In the genomic region with DNA sequence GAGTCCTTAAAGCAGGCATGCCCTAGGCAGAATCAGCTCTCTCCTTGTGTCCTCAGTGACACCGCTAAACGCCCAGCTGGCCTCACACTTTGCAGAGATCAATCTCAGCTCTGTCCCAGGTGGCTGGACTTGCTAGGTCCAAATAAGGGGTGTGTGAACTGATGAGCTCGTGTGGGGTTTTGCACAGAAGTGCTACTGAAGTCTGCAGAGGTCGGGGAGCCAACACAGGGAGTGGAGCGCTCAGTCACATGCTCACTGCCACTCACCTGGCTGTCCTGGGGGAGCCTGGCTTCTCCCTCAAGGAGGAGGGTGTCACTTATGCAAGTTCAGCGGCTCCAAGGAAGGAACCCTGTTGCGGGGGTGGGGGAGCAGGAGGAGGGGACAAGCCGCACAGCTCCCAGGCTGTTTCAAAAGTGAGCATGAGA, we compare ENCODE assay signal across 12 cellular contexts. TPM values are rescaled to one million over a fixed set of nuclear protein-coding genes. Genes with fewer than 3 reads are reported as not detected.
DNase-seq lines count a peak whose midpoint lies in the region; ATAC-seq, FAIRE-seq and TF ChIP-seq lines count a peak whose summit lies in the region.
"Had no signal": no experiment of that assay in that cellular context is flagged by ENCODE, and none has a peak within 500 bp of the region (broad histone marks: within the 10 kb centered on the region; RNA-seq: fewer than 3 reads in every experiment).

No MANE protein-coding gene starts in this region.

- H3K27me3 Mint-ChIP-seq in activated CD4-positive, alpha-beta memory T cell treated with anti-CD3 and anti-CD28 coated beads for 36 hours: peaks cover 38% of the 10 kb centered on the region

- TF ChIP-seq CTCF in Loucy (conservative IDR thresholded peaks at IDR 0.05; ENCODE audit: low read length) (no peak), coronary artery (IDR thresholded peaks at IDR 0.05) (no peak), thyroid gland (IDR thresholded peaks at IDR 0.05) (no peak), PC-3 (conservative IDR thresholded peaks at IDR 0.05; ENCODE audit: low read depth, low read length) (no peak), HepG2 (CRISPR knock-in tag; IDR thresholded peaks at IDR 0.05) (no peak)

- no peaks in the 10 kb centered on the region for H3K9me2 ChIP-seq in Loucy (replicated peaks; ENCODE audit: low read depth, low read length)
- no peaks in the 10 kb centered on the region for H3K9me2 ChIP-seq in PC-3 (replicated peaks; ENCODE audit: low read length)

- in situ Hi-C loops in HepG2 (cut with HindIII; ENCODE audit: extremely low pct_ligation_motif_present, low pct_unique_long_range_greater_than_20kb): no loop called here

- WGBS in thyroid gland, 2 donors: 34 to 47% methylated on average over 7 to 8 of the region's 8 CpGs
- 13% methylated on average over 3 of the region's 8 CpGs for WGBS in HepG2 (ENCODE audit: low lambda C conversion rate)

- no peaks in the 10 kb centered on the region for H3F3A ChIP-seq in Loucy (ENCODE audit: low read depth)
- H3F3A ChIP-seq in PC-3 (ENCODE audit: low read length, unreplicated experiment): no peaks in the 10 kb centered on the region

- peaks cover 6% of the 10 kb centered on the region for H3K4me1 Mint-ChIP-seq in activated CD4-positive, alpha-beta memory T cell treated with anti-CD3 and anti-CD28 coated beads for 36 hours (ENCODE audit: low read depth)

- DNase-seq in coronary artery (ENCODE audit: low spot score): peak; percentile 81
- DNase-seq in thyroid gland: peak; percentile 28 to 38
- no peak for DNase-seq in D341Med (ENCODE audit: low spot score)
- no peak for DNase-seq in PC-3
- DNase-seq in activated CD4-positive, alpha-beta memory T cell treated with anti-CD3 and anti-CD28 coated beads for 36 hours: no peak
- no peak for DNase-seq in HepG2 (ENCODE audit: low spot score)
- DNase-seq: activated T-cell treated with anti-CD3 and anti-CD28 coated beads, Interleukin-2, amount 50 U/mL, for 1 hour; DMS79; NCI-H2081 treated with DMSO at 0.1 percent for 48 hours had no signal

- no peaks in the 10 kb centered on the region for H3K9me3 Mint-ChIP-seq in activated CD4-positive, alpha-beta memory T cell treated with anti-CD3 and anti-CD28 coated beads for 36 hours

- H3K36me3 ChIP-seq in Loucy (ENCODE audit: insufficient read depth, low read length): no peaks in the 10 kb centered on the region
- no peaks in the 10 kb centered on the region for H3K36me3 ChIP-seq in muscle layer of duodenum (ENCODE audit: control insufficient read depth in 1 of 2, insufficient read depth in 2 of 2, low read length in 2 of 2)
- H3K36me3 ChIP-seq in thyroid gland: no peaks in the 10 kb centered on the region
- no peaks in the 10 kb centered on the region for H3K36me3 ChIP-seq in PC-3 (ENCODE audit: low read depth, low read length)
- no peaks in the 10 kb centered on the region for H3K36me3 ChIP-seq in HepG2 (replicated peaks in 1 of 2; ENCODE audit: control insufficient read depth in 1 of 2, insufficient read depth in 2 of 2, low read length in 2 of 2)

- peak overlapping the region; percentile 95 for H3K27ac ChIP-seq in coronary artery
- no peak overlapping the region for H3K27ac ChIP-seq in muscle layer of duodenum (ENCODE audit: low read length)
- peak overlapping the region in 1 of 3 donors; percentile 36 for H3K27ac ChIP-seq in thyroid gland
- H3K27ac ChIP-seq in PC-3 (ENCODE audit: low read length): no peak overlapping the region
- H3K27ac ChIP-seq in HepG2 (ENCODE audit: extremely low read length, insufficient read depth, low read length): no peak overlapping the region

- no peak overlapping the region for H3K4me3 Mint-ChIP-seq in activated CD4-positive, alpha-beta memory T cell treated with anti-CD3 and anti-CD28 coated beads for 36 hours

- H3K79me2 ChIP-seq in Loucy (ENCODE audit: insufficient read depth, low read length) (no peaks in the 10 kb centered on the region), PC-3 (ENCODE audit: low read length) (no peaks in the 10 kb centered on the region), HepG2 (ENCODE audit: insufficient read depth, low read length) (no peaks in the 10 kb centered on the region)

- POLR2A ChIA-PET in PC-3 (lab: Charles Lee; ENCODE audit: unreplicated experiment): no interaction called here
- POLR2A ChIA-PET in activated CD4-positive, alpha-beta memory T cell treated with anti-CD3 and anti-CD28 coated beads for 36 hours (lab: Charles Lee): no interaction called here
- POLR2A ChIA-PET in HepG2 (lab: Yijun Ruan, JAX): no interaction called here

- H3K4me2 ChIP-seq in Loucy (ENCODE audit: low read depth, low read length, poor library complexity, severe bottlenecking): peak overlapping the region; percentile 58
- no peak overlapping the region for H3K4me2 ChIP-seq in PC-3 (ENCODE audit: low read length)
- no peak overlapping the region for H3K4me2 ChIP-seq in HepG2 (ENCODE audit: low read depth, low read length)

- no peak overlapping the region for H2AFZ ChIP-seq in Loucy (ENCODE audit: low read length)
- H2AFZ ChIP-seq in PC-3 (ENCODE audit: low read length): no peak overlapping the region
- H2AFZ ChIP-seq in HepG2 (ENCODE audit: low read length): no peak overlapping the region

- H3K9ac ChIP-seq in Loucy (ENCODE audit: low read depth, low read length, poor library complexity, severe bottlenecking) (peak overlapping the region; percentile 38), PC-3 (ENCODE audit: low read length) (no peak overlapping the region), HepG2 (ENCODE audit: insufficient read depth, low read depth, low read length) (no peak overlapping the region)

- TF ChIP-seq POLR2A in thyroid gland (IDR thresholded peaks at IDR 0.05) (no peak), HepG2 (IDR thresholded peaks at IDR 0.05; ENCODE audit: insufficient read depth in 1 of 2, low read depth in 2 of 2, low read length in 2 of 2) (no peak)

- intact Hi-C loops in thyroid gland (cut with DNase I): loop anchor here (5.0 kb wide), 1 partner anchor 163 kb away; no protein-coding TSS in a partner anchor
- intact Hi-C loops in PC-3 (cut with micrococcal nuclease): no loop called here
- intact Hi-C loops in activated CD4-positive, alpha-beta memory T cell treated with anti-CD3 and anti-CD28 coated beads for 36 hours (cut with micrococcal nuclease): no loop called here
- intact Hi-C loops in HepG2 (cut with micrococcal nuclease; ENCODE audit: unreplicated experiment): no loop called here

- peak overlapping the region; percentile 51 for H3K4me3 ChIP-seq in Loucy (ENCODE audit: low read length, poor library complexity, severe bottlenecking)
- peak overlapping the region; percentile 90 for H3K4me3 ChIP-seq in coronary artery
- H3K4me3 ChIP-seq in muscle layer of duodenum (ENCODE audit: low read depth in 1 of 2, low read length in 2 of 2): peak overlapping the region; percentile 61 to 70
- H3K4me3 ChIP-seq in thyroid gland (replicated peaks in 1 of 3): peak overlapping the region in 1 of 3 donors; percentile 8
- no peak overlapping the region for H3K4me3 ChIP-seq in PC-3 (ENCODE audit: low read length)
- no peak overlapping the region for H3K4me3 ChIP-seq in HepG2 (replicated peaks in 1 of 3; ENCODE audit: insufficient read depth in 1 of 3, low read depth in 2 of 3, low read length in 3 of 3)

- H4K20me1 ChIP-seq in Loucy (ENCODE audit: insufficient read depth, low read length, poor library complexity, severe bottlenecking) (no peaks in the 10 kb centered on the region), PC-3 (ENCODE audit: low read length) (no peaks in the 10 kb centered on the region), HepG2 (ENCODE audit: insufficient read depth, low read length) (no peaks in the 10 kb centered on the region)

- no peak overlapping the region for H3K27ac Mint-ChIP-seq in activated CD4-positive, alpha-beta memory T cell treated with anti-CD3 and anti-CD28 coated beads for 36 hours

- ATAC-seq in PC-3 (no peak), HepG2 (no peak)

- TF ChIP-seq RAD21 in HepG2 (CRISPR knock-in tag; IDR thresholded peaks at IDR 0.05): no peak

- CTCF ChIA-PET in PC-3 (lab: Charles Lee) (no interaction called here), HepG2 (lab: Yijun Ruan, JAX; ENCODE audit: low intra/inter-chr PET ratio, low total read pairs) (no interaction called here)
- CTCF ChIA-PET in activated CD4-positive, alpha-beta memory T cell treated with anti-CD3 and anti-CD28 coated beads for 36 hours (lab: Charles Lee): no interaction called here

- no peaks in the 10 kb centered on the region for H3K27me3 ChIP-seq in Loucy (ENCODE audit: insufficient read depth, low read length, poor library complexity, severe bottlenecking)
- no peaks in the 10 kb centered on the region for H3K27me3 ChIP-seq in muscle layer of duodenum (ENCODE audit: low read depth, low read length)
- no peaks in the 10 kb centered on the region for H3K27me3 ChIP-seq in thyroid gland
- peaks cover 18% of the 10 kb centered on the region for H3K27me3 ChIP-seq in PC-3 (ENCODE audit: low read length)
- H3K27me3 ChIP-seq in HepG2 (ENCODE audit: control insufficient read depth in 1 of 2, insufficient read depth in 2 of 2, low read length in 2 of 2): peaks cover 16 to 63% of the 10 kb centered on the region in 2 experiments

- BruUV-seq in PC-3 (replicated peaks; lab: Mats Ljungman, UMichigan) (no TSS peak), HepG2 (replicated peaks; lab: Mats Ljungman, UMichigan) (no TSS peak)

- H3K36me3 Mint-ChIP-seq in activated CD4-positive, alpha-beta memory T cell treated with anti-CD3 and anti-CD28 coated beads for 36 hours: no peaks in the 10 kb centered on the region

- H3K9me3 ChIP-seq in Loucy (ENCODE audit: insufficient read depth, low read depth, low read length) (no peaks in the 10 kb centered on the region), muscle layer of duodenum (ENCODE audit: control insufficient read depth in 1 of 2, low read length in 2 of 2) (no peaks in the 10 kb centered on the region), thyroid gland (no peaks in the 10 kb centered on the region), PC-3 (ENCODE audit: low read length) (no peaks in the 10 kb centered on the region), HepG2 (ENCODE audit: low read length) (no peaks in the 10 kb centered on the region)

- TF ChIP-seq EP300 in HepG2 (IDR thresholded peaks at IDR 0.05; ENCODE audit: low read depth in 2 of 2, low read length in 2 of 2) (no peak), HepG2 (CRISPR knock-in tag; IDR thresholded peaks at IDR 0.05; ENCODE audit: borderline replicate concordance) (no peak)

- H3K4me1 ChIP-seq in Loucy (ENCODE audit: insufficient read depth, low read length, poor library complexity, severe bottlenecking) (peaks cover 41% of the 10 kb centered on the region), muscle layer of duodenum (ENCODE audit: control insufficient read depth in 1 of 2, insufficient read depth in 2 of 2, low read length in 2 of 2) (peaks cover 4 to 67% of the 10 kb centered on the region in 2 donors), thyroid gland (peaks cover 16 to 36% of the 10 kb centered on the region in 2 donors), PC-3 (ENCODE audit: insufficient read depth, low read length) (no peaks in the 10 kb centered on the region), HepG2 (ENCODE audit: insufficient read depth, low read length) (peaks cover 17% of the 10 kb centered on the region)

- no peak for FAIRE-seq in HepG2 (lab: Jason Lieb, UNC)
- FAIRE-seq: TTC549 had no signal

RNA-seq across cellular contexts. Expression of a gene that starts 2.0 kb away (rescaled TPM):
- total RNA-seq in thyroid gland (10 to 100 TPM; 29.0 to 65.7 (median 50.8) TPM), PC-3 (2014; rRNA removed) (0.07 TPM in 1 of 2 replicates, not detected in the other), HepG2 (2016; rRNA removed; fragmentation: Illumina TruSeq; extraction: Trizol) (0.08 and 0.15 TPM in 2 replicates)
- total RNA-seq in activated CD4-positive, alpha-beta memory T cell treated with anti-CD3 and anti-CD28 coated beads for 36 hours: not detected
- total RNA-seq in HepG2 (2016; cell fraction: cytosol; rRNA removed; fragmentation: Illumina TruSeq; extraction: Trizol; ENCODE audit: low read depth): not detected in 2 replicates
- 0.12 and 0.15 TPM in 2 replicates for total RNA-seq in HepG2 (2016; cell fraction: insoluble cytoplasmic fraction; rRNA removed; fragmentation: Illumina TruSeq; extraction: Trizol)
- 0.10 TPM in 1 of 2 replicates, not detected in the other for total RNA-seq in HepG2 (2016; cell fraction: membrane; rRNA removed; fragmentation: Illumina TruSeq; extraction: Trizol)
- not detected in 2 replicates for total RNA-seq in HepG2 (2016; cell fraction: nucleus; rRNA removed; fragmentation: Illumina TruSeq; extraction: Trizol)
- polyA plus RNA-seq in HepG2 (2011; rRNA removed): 0.37 and 0.46 TPM in 2 replicates
- 0.28 and 0.43 TPM in 2 replicates for polyA plus RNA-seq in HepG2 (2011; cell fraction: cytosol; rRNA removed)
- 0.21 and 0.71 TPM in 2 replicates for polyA plus RNA-seq in HepG2 (2011; cell fraction: nucleus; rRNA removed)
- polyA plus RNA-seq in HepG2 (2012): 0.24 and 0.31 TPM in 2 replicates
- 0.03 and 0.06 TPM in 2 replicates for polyA plus RNA-seq in HepG2 (2016; cell fraction: cytosol; fragmentation: Illumina TruSeq; extraction: Trizol; ENCODE audit: low read depth)
- 0.22 and 0.34 TPM in 2 replicates for polyA plus RNA-seq in HepG2 (2016; cell fraction: insoluble cytoplasmic fraction; fragmentation: Illumina TruSeq; extraction: Trizol; ENCODE audit: low read depth)
- polyA plus RNA-seq in HepG2 (2016; cell fraction: membrane; fragmentation: Illumina TruSeq; extraction: Trizol; ENCODE audit: low read depth): 0.05 and 0.07 TPM in 2 replicates
- polyA plus RNA-seq in HepG2 (2016; cell fraction: nucleus; fragmentation: Illumina TruSeq; extraction: Trizol; ENCODE audit: insufficient read depth, low read depth): 0.33 TPM in 2 replicates
- 0.05 and 0.12 TPM in 2 replicates for polyA minus RNA-seq in HepG2 (2011; rRNA and poly(A)+ RNA removed; ENCODE audit: low replicate concordance)
- polyA minus RNA-seq in HepG2 (2011; cell fraction: cytosol; rRNA and poly(A)+ RNA removed): 0.62 TPM in 1 of 2 replicates, not detected in the other
- not detected in 2 replicates for polyA minus RNA-seq in HepG2 (2011; cell fraction: nucleus; rRNA and poly(A)+ RNA removed)

RNA-seq across cellular contexts. Expression of a gene that starts 53.6 kb away (rescaled TPM):
- total RNA-seq in thyroid gland: 10 to 100 TPM; 16.7 to 32.8 (median 21.5) TPM
- total RNA-seq in PC-3 (2014; rRNA removed): 40.3 and 54.3 TPM in 2 replicates
- 10 to 100 TPM; 16.4 to 16.9 TPM for total RNA-seq in activated CD4-positive, alpha-beta memory T cell treated with anti-CD3 and anti-CD28 coated beads for 36 hours
- 8.2 and 8.9 TPM in 2 replicates for total RNA-seq in HepG2 (2016; rRNA removed; fragmentation: Illumina TruSeq; extraction: Trizol)
- total RNA-seq in HepG2 (2016; cell fraction: cytosol; rRNA removed; fragmentation: Illumina TruSeq; extraction: Trizol; ENCODE audit: low read depth): 4.6 and 5.6 TPM in 2 replicates
- 6.7 and 8.6 TPM in 2 replicates for total RNA-seq in HepG2 (2016; cell fraction: insoluble cytoplasmic fraction; rRNA removed; fragmentation: Illumina TruSeq; extraction: Trizol)
- 16.3 and 16.4 TPM in 2 replicates for total RNA-seq in HepG2 (2016; cell fraction: membrane; rRNA removed; fragmentation: Illumina TruSeq; extraction: Trizol)
- 6.6 TPM in 2 replicates for total RNA-seq in HepG2 (2016; cell fraction: nucleus; rRNA removed; fragmentation: Illumina TruSeq; extraction: Trizol)
- polyA plus RNA-seq in HepG2 (2011; rRNA removed): 18.8 and 22.5 TPM in 2 replicates
- 12.2 and 13.7 TPM in 2 replicates for polyA plus RNA-seq in HepG2 (2011; cell fraction: cytosol; rRNA removed)
- polyA plus RNA-seq in HepG2 (2011; cell fraction: nucleus; rRNA removed): 28.7 and 31.1 TPM in 2 replicates
- 8.3 and 10.9 TPM in 2 replicates for polyA plus RNA-seq in HepG2 (2012)
- polyA plus RNA-seq in HepG2 (2016; cell fraction: cytosol; fragmentation: Illumina TruSeq; extraction: Trizol; ENCODE audit: low read depth): 7.5 and 8.7 TPM in 2 replicates
- polyA plus RNA-seq in HepG2 (2016; cell fraction: insoluble cytoplasmic fraction; fragmentation: Illumina TruSeq; extraction: Trizol; ENCODE audit: low read depth): 10.6 and 14.3 TPM in 2 replicates
- 18.8 and 20.9 TPM in 2 replicates for polyA plus RNA-seq in HepG2 (2016; cell fraction: membrane; fragmentation: Illumina TruSeq; extraction: Trizol; ENCODE audit: low read depth)
- 14.4 and 15.5 TPM in 2 replicates for polyA plus RNA-seq in HepG2 (2016; cell fraction: nucleus; fragmentation: Illumina TruSeq; extraction: Trizol; ENCODE audit: insufficient read depth, low read depth)
- 36.5 and 57.3 TPM in 2 replicates for polyA minus RNA-seq in HepG2 (2011; rRNA and poly(A)+ RNA removed; ENCODE audit: low replicate concordance)
- polyA minus RNA-seq in HepG2 (2011; cell fraction: cytosol; rRNA and poly(A)+ RNA removed): 10.0 and 11.6 TPM in 2 replicates
- 4.1 and 4.8 TPM in 2 replicates for polyA minus RNA-seq in HepG2 (2011; cell fraction: nucleus; rRNA and poly(A)+ RNA removed)

Comparison
In these comparisons a context has a peak if more than half of its experiments do, and no peak if none do; other contexts are left out.
1. H3K4me3 ChIP-seq: peak in Loucy (single experiment), coronary artery (single experiment) and muscle layer of duodenum (2 of 2); none in PC-3 (single experiment) and HepG2 (0 of 3).
2. DNase-seq: peak in coronary artery (single experiment) and thyroid gland (2 of 2); none in D341Med (single experiment), PC-3 (single experiment), activated CD4-positive, alpha-beta memory T cell treated with anti-CD3 and anti-CD28 coated beads for 36 hours (single experiment) and HepG2 (single experiment).
3. H3K27ac ChIP-seq: peak in coronary artery (2 of 2); none in muscle layer of duodenum (single experiment), PC-3 (single experiment) and HepG2 (single experiment).
4. RNA of a gene that starts 2.0 kb away (total RNA-seq): 29.0 to 65.7 TPM in thyroid gland; 0.08 to 0.15 TPM in HepG2, 0.07 TPM in PC-3 and not detected in activated CD4-positive, alpha-beta memory T cell treated with anti-CD3 and anti-CD28 coated beads for 36 hours; every median in the first group is over 10 times any median in the second.